Comparison of ENCODE assay signal across 18 cellular contexts in the genomic region with DNA sequence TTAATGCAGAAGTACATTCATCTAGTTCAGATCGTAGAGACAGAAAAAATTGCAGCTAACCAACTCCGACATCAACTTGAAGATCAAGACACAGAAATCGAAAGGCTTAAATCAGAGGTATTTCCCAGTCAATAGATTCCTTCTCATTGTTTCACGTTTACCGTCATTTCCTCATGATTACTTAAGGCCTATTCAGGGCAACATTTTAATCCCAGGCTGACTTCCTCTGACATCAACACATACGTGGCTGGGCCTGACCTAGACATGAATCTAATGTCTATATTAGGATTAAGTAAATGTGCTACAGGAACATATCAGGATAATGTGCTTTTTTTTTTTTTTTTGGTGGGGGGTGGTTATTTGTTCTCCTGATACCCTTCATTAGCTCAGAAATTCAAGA.
A peak's percentile ranks its signal among the peaks of the same experiment; 100 is the strongest.
DNase-seq lines count a peak whose midpoint lies in the region; ATAC-seq and TF ChIP-seq lines count a peak whose summit lies in the region.
"Had no signal": no experiment of that assay in that cellular context is flagged by ENCODE, and none has a peak within 500 bp of the region (broad histone marks: within the 10 kb centered on the region; RNA-seq: fewer than 3 reads in every experiment).

No MANE protein-coding gene starts in this region.

- TF ChIP-seq POLR2A in gastrocnemius medialis (IDR thresholded peaks at IDR 0.05) = peak; percentile 19 to 37

- DNase-seq in heart right ventricle (peak in 1 of 2 donors; percentile 49), Right ventricle myocardium superior (no peak), dermis microvascular lymphatic vessel endothelial cell (ENCODE audit: low read depth in 2 of 2) (peak; percentile 42 to 67), right atrium auricular region (ENCODE audit: low spot score) (no peak), gastrocnemius medialis (no peak)
- DNase-seq in activated T-cell treated with anti-CD3 and anti-CD28 coated beads, Interleukin-2, amount 50 U/mL, for 24 hours = no peak
- no peak for DNase-seq in activated CD4-positive, CD25-positive, alpha-beta regulatory T cell treated with anti-CD3 and anti-CD28 coated beads, Interleukin-2, amount 50 U/mL, for 72 hours
- DNase-seq: Caco-2; CD4-positive, alpha-beta T cell; DMS153; GF-D8; NCI-H187 treated with DMSO at 0.1 percent for 48 hours; NCI-H2227 treated with DMSO at 0.1 percent for 48 hours; NCI-H510A treated with DMSO at 0.1 percent for 48 hours; NCI-H774; SIG-M5 had no signal

- no peaks in the 10 kb centered on the region for H3K27me3 Mint-ChIP-seq in activated T-cell treated with anti-CD3 and anti-CD28 coated beads, Interleukin-2, amount 50 U/mL, for 24 hours
- H3K27me3 Mint-ChIP-seq: CD4-positive, alpha-beta T cell had no signal

- peaks cover 0 to 9% (median 0%) of the 10 kb centered on the region in 11 donors for H3K9me3 ChIP-seq in heart right ventricle
- H3K9me3 ChIP-seq in right atrium auricular region = peaks cover 0 to 7% of the 10 kb centered on the region in 2 donors
- no peaks in the 10 kb centered on the region for H3K9me3 ChIP-seq in gastrocnemius medialis
- H3K9me3 ChIP-seq: Caco-2 had no signal

- in situ Hi-C loops in gastrocnemius medialis (cut with MboI; ENCODE audit: low sequenced_read_pairs in 4 of 4) = no loop called here

- no peak for TF ChIP-seq CTCF in heart right ventricle (IDR thresholded peaks at IDR 0.05)
- TF ChIP-seq CTCF in right atrium auricular region (IDR thresholded peaks at IDR 0.05) = no peak
- TF ChIP-seq CTCF in gastrocnemius medialis (IDR thresholded peaks at IDR 0.05 in 4 of 5, conservative IDR thresholded peaks at IDR 0.05 in 1 of 5) = no peak

- no peaks in the 10 kb centered on the region for H3K9me3 Mint-ChIP-seq in activated T-cell treated with anti-CD3 and anti-CD28 coated beads, Interleukin-2, amount 50 U/mL, for 24 hours
- H3K9me3 Mint-ChIP-seq: CD4-positive, alpha-beta T cell had no signal

- ATAC-seq in heart right ventricle (peak in 7 of 8 donors; percentile 59 to 93 (median 87)), Right ventricle myocardium superior (ENCODE audit: poor library complexity) (no peak), gastrocnemius medialis (peak; percentile 64 to 72), HG03432 (IDR thresholded peaks at IDR 0.05; ENCODE audit: unreplicated experiment) (no peak)
- ATAC-seq: K562 had no signal

- H3K36me3 ChIP-seq in heart right ventricle (peaks cover 0 to 7% (median 0%) of the 10 kb centered on the region in 9 donors), right atrium auricular region (no peaks in the 10 kb centered on the region), gastrocnemius medialis (no peaks in the 10 kb centered on the region)

- H3K4me3 Mint-ChIP-seq in activated T-cell treated with anti-CD3 and anti-CD28 coated beads, Interleukin-2, amount 50 U/mL, for 24 hours = no peak overlapping the region
- H3K4me3 Mint-ChIP-seq: CD4-positive, alpha-beta T cell had no signal

- WGBS in heart right ventricle, 2 donors = 58 to 68% methylated on average over 6 of the region's 6 CpGs

- no peak overlapping the region for H3K27ac Mint-ChIP-seq in activated T-cell treated with anti-CD3 and anti-CD28 coated beads, Interleukin-2, amount 50 U/mL, for 24 hours
- H3K27ac Mint-ChIP-seq: CD4-positive, alpha-beta T cell had no signal

- peaks cover 18% of the 10 kb centered on the region for H3K4me1 Mint-ChIP-seq in activated T-cell treated with anti-CD3 and anti-CD28 coated beads, Interleukin-2, amount 50 U/mL, for 24 hours (ENCODE audit: low read depth)

- H3K27me3 ChIP-seq in heart right ventricle (no peaks in the 10 kb centered on the region), right atrium auricular region (no peaks in the 10 kb centered on the region), gastrocnemius medialis (no peaks in the 10 kb centered on the region)

- H3K36me3 Mint-ChIP-seq in activated T-cell treated with anti-CD3 and anti-CD28 coated beads, Interleukin-2, amount 50 U/mL, for 24 hours (ENCODE audit: low read depth) = peaks cover 57% of the 10 kb centered on the region

- H3K4me3 ChIP-seq in heart right ventricle (no peak overlapping the region), right atrium auricular region (no peak overlapping the region), gastrocnemius medialis (no peak overlapping the region)
- H3K4me3 ChIP-seq: K562 had no signal

- intact Hi-C loops in heart right ventricle (cut with DNase I) = loop anchor here in 5 of 10 donors (5.0 kb wide), 2 partner anchors 61 to 106 kb away; a partner anchor contains a TSS
- intact Hi-C loops in Right ventricle myocardium superior (cut with DNase I) = loop anchor here (10.0 kb wide), 1 partner anchor 103 kb away; a partner anchor contains a TSS
- intact Hi-C loops in gastrocnemius medialis (cut with DNase I; ENCODE audit: low total_unique reads) = no loop called here

- peak overlapping the region in 9 of 10 donors; percentile 16 to 86 (median 71) for H3K27ac ChIP-seq in heart right ventricle
- peak overlapping the region; percentile 50 to 69 for H3K27ac ChIP-seq in right atrium auricular region
- peak overlapping the region; percentile 51 to 73 (median 62) for H3K27ac ChIP-seq in gastrocnemius medialis

- H3K4me1 ChIP-seq in heart right ventricle (peaks cover 0 to 25% (median 0%) of the 10 kb centered on the region in 9 donors), right atrium auricular region (no peaks in the 10 kb centered on the region), gastrocnemius medialis (no peaks in the 10 kb centered on the region)
- H3K4me1 ChIP-seq: Caco-2 had no signal

Comparison
In these comparisons a context has a peak if more than half of its experiments do, and no peak if none do; other contexts are left out.
1. ATAC-seq: peak in heart right ventricle (7 of 8) and gastrocnemius medialis (2 of 2); none in Right ventricle myocardium superior (single experiment) and HG03432 (single experiment).
2. DNase-seq: peak in dermis microvascular lymphatic vessel endothelial cell (2 of 2); none in Right ventricle myocardium superior (single experiment), right atrium auricular region (single experiment), gastrocnemius medialis (0 of 2), activated T-cell treated with anti-CD3 and anti-CD28 coated beads, Interleukin-2, amount 50 U/mL, for 24 hours (single experiment) and activated CD4-positive, CD25-positive, alpha-beta regulatory T cell treated with anti-CD3 and anti-CD28 coated beads, Interleukin-2, amount 50 U/mL, for 72 hours (single experiment).
3. Peak in every context shown above with its lines, with median percentiles within 50 percentile points of each other: H3K27ac ChIP-seq.